Comparison of ENCODE assay signal across 1 cellular context in the genomic region with DNA sequence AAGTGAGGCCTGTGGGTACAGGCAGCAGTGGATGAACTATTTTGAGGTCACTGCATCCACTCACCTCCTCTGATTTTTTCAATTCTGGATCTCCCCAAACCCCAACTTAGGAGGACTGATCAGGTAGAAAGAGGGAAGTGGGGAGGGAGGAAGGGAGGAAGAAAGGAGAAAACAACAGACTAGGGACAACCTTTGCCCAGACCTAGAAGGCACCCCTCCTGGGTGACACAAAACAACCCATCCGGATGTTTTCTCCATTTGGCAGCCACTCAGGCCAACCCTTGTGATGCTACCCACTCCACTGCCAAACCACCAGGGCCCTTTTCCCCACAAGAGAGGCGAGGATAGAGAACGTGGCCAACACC.
TF ChIP-seq lines count a peak whose summit lies in the region.

No MANE protein-coding gene starts in this region.

TF ChIP-seq in WTC11, 78 proteins besides CTCF, POLR2A, EP300 and RAD21 (continued from another document):
- TF ChIP-seq AFF4 (CRISPR knock-in tag; IDR thresholded peaks at IDR 0.05; ENCODE audit: borderline replicate concordance) (no peak), ERG (CRISPR knock-in tag; IDR thresholded peaks at IDR 0.05) (no peak)
TF ChIP-seq in WTC11: peak in this region for 0.
